ENCODE assay signal across 1 cellular context in the genomic region with DNA sequence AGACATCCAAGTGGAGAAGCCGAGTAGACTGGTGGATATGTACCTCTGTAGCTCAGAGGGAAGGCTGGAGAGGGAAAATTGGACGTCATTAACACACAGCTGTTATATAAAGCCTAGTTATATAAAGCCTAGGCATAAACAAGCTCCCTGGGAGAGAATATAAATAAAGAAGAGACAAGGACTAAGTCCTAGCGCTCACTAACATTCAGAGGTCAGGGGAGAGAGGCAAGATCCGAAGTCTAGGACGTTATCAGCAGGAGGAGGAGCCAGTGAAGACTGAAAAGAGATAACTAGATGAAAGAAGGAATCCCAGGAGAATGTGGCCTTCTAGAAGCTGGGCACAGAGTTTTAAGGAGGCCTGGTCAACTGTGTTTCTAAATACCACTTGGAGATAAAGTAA.
TF ChIP-seq lines count a peak whose summit lies in the region.

No MANE protein-coding gene starts in this region.

TF ChIP-seq in HepG2, 621 proteins besides CTCF, POLR2A, EP300 and RAD21 (continued from another document):
- TF ChIP-seq TFDP1 (CRISPR knock-in tag; IDR thresholded peaks at IDR 0.05; ENCODE audit: borderline replicate concordance) (no peak), GATA4 (IDR thresholded peaks at IDR 0.05; ENCODE audit: borderline replicate concordance, low read depth) (peak; percentile 44; the same call in 1 of the 2 replicates), TRAFD1 (CRISPR knock-in tag; IDR thresholded peaks at IDR 0.05; ENCODE audit: borderline replicate concordance) (no peak), NRL (CRISPR knock-in tag; IDR thresholded peaks at IDR 0.05; ENCODE audit: borderline replicate concordance) (no peak), SOX6 (IDR thresholded peaks at IDR 0.05) (no peak), SOX6 (CRISPR knock-in tag; IDR thresholded peaks at IDR 0.05) (0 out of 2 replicates have a peak, but pooled peaks have one; percentile 10), FOXP1 (IDR thresholded peaks at IDR 0.05) (no peak), FOXP1 (CRISPR knock-in tag; IDR thresholded peaks at IDR 0.05) (peak; percentile 26; the same call in 1 of the 2 replicates), GABPB1 (CRISPR knock-in tag; IDR thresholded peaks at IDR 0.05) (no peak), ZSCAN20 (CRISPR knock-in tag; IDR thresholded peaks at IDR 0.05; ENCODE audit: borderline replicate concordance) (no peak), ZNF83 (CRISPR knock-in tag; IDR thresholded peaks at IDR 0.05; ENCODE audit: borderline replicate concordance) (no peak), FOXC1 (CRISPR knock-in tag; IDR thresholded peaks at IDR 0.05; ENCODE audit: borderline replicate concordance) (no peak), TMF1 (CRISPR knock-in tag; IDR thresholded peaks at IDR 0.05; ENCODE audit: low read depth) (no peak), PREB (CRISPR knock-in tag; IDR thresholded peaks at IDR 0.05) (no peak), ZNF235 (CRISPR knock-in tag; IDR thresholded peaks at IDR 0.05; ENCODE audit: borderline replicate concordance) (no peak), SP5 (CRISPR knock-in tag; IDR thresholded peaks at IDR 0.05; ENCODE audit: borderline replicate concordance, low read depth) (peak; percentile 33; the same call in 1 of the 2 replicates), ZNF570 (CRISPR knock-in tag; IDR thresholded peaks at IDR 0.05; ENCODE audit: borderline replicate concordance) (no peak), ZNF614 (CRISPR knock-in tag; IDR thresholded peaks at IDR 0.05; ENCODE audit: borderline replicate concordance) (no peak), ZNF263 (CRISPR knock-in tag; IDR thresholded peaks at IDR 0.05) (no peak), RARG (CRISPR knock-in tag; IDR thresholded peaks at IDR 0.05; ENCODE audit: low read depth) (no peak), ATF1 (CRISPR knock-in tag; IDR thresholded peaks at IDR 0.05) (0 out of 2 replicates have a peak, but pooled peaks have one; percentile 24), SMAD3 (CRISPR knock-in tag; IDR thresholded peaks at IDR 0.05) (no peak), ZNF746 (CRISPR knock-in tag; IDR thresholded peaks at IDR 0.05) (no peak), MLLT10 (CRISPR knock-in tag; IDR thresholded peaks at IDR 0.05) (no peak), ZNF251 (CRISPR knock-in tag; IDR thresholded peaks at IDR 0.05) (no peak), TP53 (CRISPR knock-in tag; conservative IDR thresholded peaks at IDR 0.05) (no peak), MEF2D (CRISPR knock-in tag; IDR thresholded peaks at IDR 0.05) (no peak), NFYC (CRISPR knock-in tag; IDR thresholded peaks at IDR 0.05) (no peak), NBN (conservative IDR thresholded peaks at IDR 0.05) (no peak), HNF4A (CRISPR knock-in tag; IDR thresholded peaks at IDR 0.05) (peak; percentile 35; the same call in 1 of the 2 replicates)
- TF ChIP-seq, protein P1, sequence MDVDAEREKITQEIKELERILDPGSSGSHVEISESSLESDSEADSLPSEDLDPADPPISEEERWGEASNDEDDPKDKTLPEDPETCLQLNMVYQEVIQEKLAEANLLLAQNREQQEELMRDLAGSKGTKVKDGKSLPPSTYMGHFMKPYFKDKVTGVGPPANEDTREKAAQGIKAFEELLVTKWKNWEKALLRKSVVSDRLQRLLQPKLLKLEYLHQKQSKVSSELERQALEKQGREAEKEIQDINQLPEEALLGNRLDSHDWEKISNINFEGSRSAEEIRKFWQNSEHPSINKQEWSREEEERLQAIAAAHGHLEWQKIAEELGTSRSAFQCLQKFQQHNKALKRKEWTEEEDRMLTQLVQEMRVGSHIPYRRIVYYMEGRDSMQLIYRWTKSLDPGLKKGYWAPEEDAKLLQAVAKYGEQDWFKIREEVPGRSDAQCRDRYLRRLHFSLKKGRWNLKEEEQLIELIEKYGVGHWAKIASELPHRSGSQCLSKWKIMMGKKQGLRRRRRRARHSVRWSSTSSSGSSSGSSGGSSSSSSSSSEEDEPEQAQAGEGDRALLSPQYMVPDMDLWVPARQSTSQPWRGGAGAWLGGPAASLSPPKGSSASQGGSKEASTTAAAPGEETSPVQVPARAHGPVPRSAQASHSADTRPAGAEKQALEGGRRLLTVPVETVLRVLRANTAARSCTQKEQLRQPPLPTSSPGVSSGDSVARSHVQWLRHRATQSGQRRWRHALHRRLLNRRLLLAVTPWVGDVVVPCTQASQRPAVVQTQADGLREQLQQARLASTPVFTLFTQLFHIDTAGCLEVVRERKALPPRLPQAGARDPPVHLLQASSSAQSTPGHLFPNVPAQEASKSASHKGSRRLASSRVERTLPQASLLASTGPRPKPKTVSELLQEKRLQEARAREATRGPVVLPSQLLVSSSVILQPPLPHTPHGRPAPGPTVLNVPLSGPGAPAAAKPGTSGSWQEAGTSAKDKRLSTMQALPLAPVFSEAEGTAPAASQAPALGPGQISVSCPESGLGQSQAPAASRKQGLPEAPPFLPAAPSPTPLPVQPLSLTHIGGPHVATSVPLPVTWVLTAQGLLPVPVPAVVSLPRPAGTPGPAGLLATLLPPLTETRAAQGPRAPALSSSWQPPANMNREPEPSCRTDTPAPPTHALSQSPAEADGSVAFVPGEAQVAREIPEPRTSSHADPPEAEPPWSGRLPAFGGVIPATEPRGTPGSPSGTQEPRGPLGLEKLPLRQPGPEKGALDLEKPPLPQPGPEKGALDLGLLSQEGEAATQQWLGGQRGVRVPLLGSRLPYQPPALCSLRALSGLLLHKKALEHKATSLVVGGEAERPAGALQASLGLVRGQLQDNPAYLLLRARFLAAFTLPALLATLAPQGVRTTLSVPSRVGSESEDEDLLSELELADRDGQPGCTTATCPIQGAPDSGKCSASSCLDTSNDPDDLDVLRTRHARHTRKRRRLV (CRISPR knock-in tag; IDR thresholded peaks at IDR 0.05): no peak
- TF ChIP-seq, protein P2, sequence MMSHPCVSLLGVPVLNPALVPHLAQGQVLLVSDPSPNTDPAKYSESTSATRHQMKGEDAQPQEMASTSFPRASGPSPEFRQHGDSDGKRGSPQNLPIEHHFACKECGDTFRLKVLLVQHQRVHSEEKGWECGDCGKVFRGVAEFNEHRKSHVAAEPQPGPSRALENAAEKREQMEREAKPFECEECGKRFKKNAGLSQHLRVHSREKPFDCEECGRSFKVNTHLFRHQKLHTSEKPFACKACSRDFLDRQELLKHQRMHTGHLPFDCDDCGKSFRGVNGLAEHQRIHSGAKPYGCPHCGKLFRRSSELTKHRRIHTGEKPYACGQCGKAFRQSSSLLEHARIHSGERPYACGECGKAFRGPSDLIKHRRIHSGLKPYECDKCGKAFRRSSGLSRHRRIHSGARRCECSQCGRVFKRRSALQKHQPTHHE (CRISPR knock-in tag; IDR thresholded peaks at IDR 0.05; ENCODE audit: borderline replicate concordance): no peak
- TF ChIP-seq, protein P3, sequence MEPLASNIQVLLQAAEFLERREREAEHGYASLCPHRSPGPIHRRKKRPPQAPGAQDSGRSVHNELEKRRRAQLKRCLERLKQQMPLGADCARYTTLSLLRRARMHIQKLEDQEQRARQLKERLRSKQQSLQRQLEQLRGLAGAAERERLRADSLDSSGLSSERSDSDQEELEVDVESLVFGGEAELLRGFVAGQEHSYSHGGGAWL (CRISPR knock-in tag; IDR thresholded peaks at IDR 0.05): no peak
- TF ChIP-seq, protein P4, sequence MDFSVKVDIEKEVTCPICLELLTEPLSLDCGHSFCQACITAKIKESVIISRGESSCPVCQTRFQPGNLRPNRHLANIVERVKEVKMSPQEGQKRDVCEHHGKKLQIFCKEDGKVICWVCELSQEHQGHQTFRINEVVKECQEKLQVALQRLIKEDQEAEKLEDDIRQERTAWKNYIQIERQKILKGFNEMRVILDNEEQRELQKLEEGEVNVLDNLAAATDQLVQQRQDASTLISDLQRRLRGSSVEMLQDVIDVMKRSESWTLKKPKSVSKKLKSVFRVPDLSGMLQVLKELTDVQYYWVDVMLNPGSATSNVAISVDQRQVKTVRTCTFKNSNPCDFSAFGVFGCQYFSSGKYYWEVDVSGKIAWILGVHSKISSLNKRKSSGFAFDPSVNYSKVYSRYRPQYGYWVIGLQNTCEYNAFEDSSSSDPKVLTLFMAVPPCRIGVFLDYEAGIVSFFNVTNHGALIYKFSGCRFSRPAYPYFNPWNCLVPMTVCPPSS (IDR thresholded peaks at IDR 0.05): no peak
